18 cellular contexts compared by ENCODE assay signal in genomic region chr9:91486699-91487497, GRCh38.
DNase-seq lines count a peak whose midpoint lies in the region; ATAC-seq and TF ChIP-seq lines count a peak whose summit lies in the region.
"Had no signal": no experiment of that assay in that cellular context is flagged by ENCODE, and none has a peak within 500 bp of the region (broad histone marks: within the 10 kb centered on the region; RNA-seq: fewer than 3 reads in every experiment).

No MANE protein-coding gene starts in this region.

- no peak overlapping the region for H2BK15ac ChIP-seq in H9 (ENCODE audit: low read depth, low read length)

- no peak overlapping the region for H3K18ac ChIP-seq in H9 (ENCODE audit: insufficient read length, low read depth, low read length)

- H2BK12ac ChIP-seq in H9 (ENCODE audit: insufficient read length, low read depth, low read length), result no peak overlapping the region

- no peak overlapping the region for H2BK20ac ChIP-seq in H9 (ENCODE audit: low read depth, low read length, poor library complexity, severe bottlenecking)

- TF ChIP-seq CTCF in right atrium auricular region (IDR thresholded peaks at IDR 0.05) (no peak), H9 (conservative IDR thresholded peaks at IDR 0.05) (no peak), ovary (IDR thresholded peaks at IDR 0.05) (no peak)

- no peak overlapping the region for H3T11ph ChIP-seq in H9 (ENCODE audit: low read length)

- no peak for ATAC-seq in Right ventricle myocardium superior (ENCODE audit: poor library complexity)
- ATAC-seq: Panc1 had no signal

- H4K20me1 ChIP-seq in H9 (ENCODE audit: control insufficient read depth, insufficient read depth, insufficient read length), result no peaks in the 10 kb centered on the region

- intact Hi-C loops in Right ventricle myocardium superior (cut with DNase I), result no loop called here
- intact Hi-C loops in CD4-positive, alpha-beta memory T cell (cut with micrococcal nuclease), result no loop called here
- intact Hi-C loops in ovary (cut with DNase I), result no loop called here

- no peak overlapping the region for H3K4me2 ChIP-seq in H9 (ENCODE audit: insufficient read depth, insufficient read length, low read length)

- no CpG with 5 or more reads among the region's 6 CpGs for WGBS in H9 (ENCODE audit: extremely low coverage, insufficient read length, low lambda C conversion rate)
- 48 to 67% (median 58%) methylated on average over 6 of the region's 6 CpGs for WGBS in ovary, 3 donors

- no peaks in the 10 kb centered on the region for H3K9me3 Mint-ChIP-seq in H9
- H3K9me3 Mint-ChIP-seq in CD4-positive, alpha-beta memory T cell, result no peaks in the 10 kb centered on the region
- H3K9me3 Mint-ChIP-seq: activated CD4-positive, alpha-beta memory T cell treated with anti-CD3 and anti-CD28 coated beads for 36 hours; central memory CD8-positive, alpha-beta T cell; natural killer cell treated with Interleukin-12 subunit alpha and Interleukin-12 subunit beta and Interleukin-15 and Interleukin-18, amount 100 ng/mL, for 72 hours had no signal

- H4K8ac ChIP-seq in H9 (replicated peaks; ENCODE audit: insufficient read length, low read depth, low read length), result no peak overlapping the region

- CTCF ChIA-PET in CD4-positive, alpha-beta memory T cell (lab: Charles Lee; ENCODE audit: partially characterized antibody), result no interaction called here

- H3K4me3 Mint-ChIP-seq in H9, result no peak overlapping the region
- H3K4me3 Mint-ChIP-seq in CD4-positive, alpha-beta memory T cell, result no peak overlapping the region
- H3K4me3 Mint-ChIP-seq: activated CD4-positive, alpha-beta memory T cell treated with anti-CD3 and anti-CD28 coated beads for 36 hours; central memory CD8-positive, alpha-beta T cell; natural killer cell treated with Interleukin-12 subunit alpha and Interleukin-12 subunit beta and Interleukin-15 and Interleukin-18, amount 100 ng/mL, for 72 hours had no signal

- H3K79me2 ChIP-seq in H9 (ENCODE audit: insufficient read depth, low read length), result no peaks in the 10 kb centered on the region

- H2AFZ ChIP-seq in H9 (ENCODE audit: low read length), result no peak overlapping the region

- H3K4me3 ChIP-seq in right atrium auricular region, result no peak overlapping the region
- H3K4me3 ChIP-seq in CD4-positive, alpha-beta memory T cell (ENCODE audit: low read length in 2 of 2), result no peak overlapping the region
- no peak overlapping the region for H3K4me3 ChIP-seq in ovary
- H3K4me3 ChIP-seq: spleen, upper lobe of left lung had no signal

- peaks cover 0 to 28% of the 10 kb centered on the region in 2 donors for H3K4me1 ChIP-seq in right atrium auricular region
- no peaks in the 10 kb centered on the region for H3K4me1 ChIP-seq in H9 (ENCODE audit: insufficient read depth, low read length)
- no peaks in the 10 kb centered on the region for H3K4me1 ChIP-seq in CD4-positive, alpha-beta memory T cell (ENCODE audit: insufficient read depth, low read length)
- peaks cover 11% of the 10 kb centered on the region for H3K4me1 ChIP-seq in ovary (ENCODE audit: insufficient read depth)
- H3K4me1 ChIP-seq: spleen had no signal

- no peak for TF ChIP-seq POLR2A in ovary (IDR thresholded peaks at IDR 0.05)

- no peaks in the 10 kb centered on the region for H3K36me3 Mint-ChIP-seq in H9 (ENCODE audit: insufficient read depth in 1 of 3, low read depth in 3 of 3)
- no peaks in the 10 kb centered on the region for H3K36me3 Mint-ChIP-seq in CD4-positive, alpha-beta memory T cell
- H3K36me3 Mint-ChIP-seq: activated CD4-positive, alpha-beta memory T cell treated with anti-CD3 and anti-CD28 coated beads for 36 hours; natural killer cell treated with Interleukin-12 subunit alpha and Interleukin-12 subunit beta and Interleukin-15 and Interleukin-18, amount 100 ng/mL, for 72 hours had no signal

- no peak overlapping the region for H3K27ac Mint-ChIP-seq in H9
- H3K27ac Mint-ChIP-seq in CD4-positive, alpha-beta memory T cell, result no peak overlapping the region
- H3K27ac Mint-ChIP-seq: activated CD4-positive, alpha-beta memory T cell treated with anti-CD3 and anti-CD28 coated beads for 36 hours; natural killer cell treated with Interleukin-12 subunit alpha and Interleukin-12 subunit beta and Interleukin-15 and Interleukin-18, amount 100 ng/mL, for 72 hours had no signal

- H3K79me1 ChIP-seq in H9 (ENCODE audit: insufficient read depth, low read depth, low read length, poor library complexity, severe bottlenecking), result no peaks in the 10 kb centered on the region

- no peak for TF ChIP-seq EP300 in ovary (IDR thresholded peaks at IDR 0.05)

- POLR2A ChIA-PET in CD4-positive, alpha-beta memory T cell (lab: Charles Lee; ENCODE audit: partially characterized antibody), result no interaction called here

- H3K9me3 ChIP-seq in right atrium auricular region (no peaks in the 10 kb centered on the region), H9 (ENCODE audit: control insufficient read depth, low read depth, low read length) (no peaks in the 10 kb centered on the region), ovary (no peaks in the 10 kb centered on the region)
- no peaks in the 10 kb centered on the region for H3K9me3 ChIP-seq in CD4-positive, alpha-beta memory T cell (ENCODE audit: control insufficient read depth in 1 of 2, low read length in 2 of 2)
- H3K9me3 ChIP-seq: spleen, upper lobe of left lung had no signal

- H3K36me3 ChIP-seq in right atrium auricular region (no peaks in the 10 kb centered on the region), ovary (no peaks in the 10 kb centered on the region)
- no peaks in the 10 kb centered on the region for H3K36me3 ChIP-seq in CD4-positive, alpha-beta memory T cell (ENCODE audit: insufficient read depth, low read length)
- H3K36me3 ChIP-seq: spleen, upper lobe of left lung had no signal

- peaks cover 0 to 3% of the 10 kb centered on the region in 2 experiments; a peak in 1 of 4 replicates for H3K4me1 Mint-ChIP-seq in H9
- H3K4me1 Mint-ChIP-seq in CD4-positive, alpha-beta memory T cell, result no peaks in the 10 kb centered on the region
- H3K4me1 Mint-ChIP-seq: central memory CD8-positive, alpha-beta T cell had no signal

- no peak overlapping the region for H3K23ac ChIP-seq in H9 (ENCODE audit: insufficient read length, low read depth, low read length)

- H3K27ac ChIP-seq in right atrium auricular region (no peak overlapping the region), H9 (ENCODE audit: insufficient read length, low read depth, low read length) (no peak overlapping the region), ovary (no peak overlapping the region)
- no peak overlapping the region for H3K27ac ChIP-seq in CD4-positive, alpha-beta memory T cell (ENCODE audit: low read depth, low read length)
- H3K27ac ChIP-seq: spleen, upper lobe of left lung had no signal

- H2BK120ac ChIP-seq in H9 (ENCODE audit: low read depth, low read length, poor library complexity, severe bottlenecking), result no peak overlapping the region

- H2AK5ac ChIP-seq in H9 (ENCODE audit: insufficient read length, low read length), result no peak overlapping the region

- no peaks in the 10 kb centered on the region for H3K27me3 ChIP-seq in right atrium auricular region
- H3K27me3 ChIP-seq in H9 (ENCODE audit: insufficient read depth, low read length), result no peaks in the 10 kb centered on the region
- H3K27me3 ChIP-seq in CD4-positive, alpha-beta memory T cell (ENCODE audit: insufficient read depth, low read length), result no peaks in the 10 kb centered on the region
- no peaks in the 10 kb centered on the region for H3K27me3 ChIP-seq in ovary
- H3K27me3 ChIP-seq: spleen, upper lobe of left lung had no signal

- no peaks in the 10 kb centered on the region for H3K23me2 ChIP-seq in H9 (ENCODE audit: insufficient read length, low read depth, low read length, poor library complexity, severe bottlenecking)

- no peak overlapping the region for H3K56ac ChIP-seq in H9 (ENCODE audit: insufficient read length, low read depth, low read length)

- peak; percentile 70 for DNase-seq in Right ventricle myocardium superior
- no peak for DNase-seq in right atrium auricular region (ENCODE audit: low spot score)
- peak; percentile 67 for DNase-seq in amniotic stem cell (lab: John Stamatoyannopoulos, UW)
- peak; percentile 21 for DNase-seq in iris pigment epithelial cell (ENCODE audit: low read depth)
- DNase-seq in H9, result no peak
- DNase-seq in OCI-M2 (lab: John Stamatoyannopoulos, UW; ENCODE audit: unreplicated experiment), result no peak
- no peak for DNase-seq in CD4-positive, alpha-beta memory T cell
- no peak for DNase-seq in ovary
- DNase-seq: activated CD4-positive, alpha-beta memory T cell treated with anti-CD3 and anti-CD28 coated beads for 36 hours; activated effector memory CD4-positive, alpha-beta T cell treated with anti-CD3 and anti-CD28 coated beads, Interleukin-2, amount 50 U/mL, for 16 hours; AML-193; DND-41; spleen; T-helper 2 cell; upper lobe of left lung had no signal

- H3K14ac ChIP-seq in H9 (ENCODE audit: insufficient read depth, low read length), result no peak overlapping the region

- no peak overlapping the region for H3K4ac ChIP-seq in H9 (ENCODE audit: low read depth, low read length)

- no peak overlapping the region for H2BK5ac ChIP-seq in H9 (ENCODE audit: insufficient read length, low read length)

- H4K5ac ChIP-seq in H9 (ENCODE audit: insufficient read length, low read depth, low read length), result no peak overlapping the region

- H3K9ac ChIP-seq in H9 (ENCODE audit: extremely low read depth, insufficient read length, low read length), result no peak overlapping the region

- no peak overlapping the region for H4K91ac ChIP-seq in H9 (ENCODE audit: insufficient read length, low read depth, low read length)

- 0 out of 2 replicates have a peak, but pooled peaks cover 1% of the 10 kb centered on the region for H3K27me3 Mint-ChIP-seq in H9 (ENCODE audit: low read depth)
- peaks cover 13 to 17% of the 10 kb centered on the region in 2 donors for H3K27me3 Mint-ChIP-seq in CD4-positive, alpha-beta memory T cell

Comparison
In these comparisons a context has a peak if more than half of its experiments do, and no peak if none do; other contexts are left out.
1. DNase-seq: peak in Right ventricle myocardium superior (single experiment), amniotic stem cell (single experiment) and iris pigment epithelial cell (single experiment); none in right atrium auricular region (single experiment), H9 (single experiment), OCI-M2 (single experiment), CD4-positive, alpha-beta memory T cell (0 of 5) and ovary (0 of 5).